8 cellular contexts compared by ENCODE assay signal in genomic region chr19:55516878-55517620, GRCh38. TPM values are rescaled to one million over a fixed set of nuclear protein-coding genes. Genes with fewer than 3 reads are reported as not detected.
DNase-seq lines count a peak whose midpoint lies in the region; FAIRE-seq and TF ChIP-seq lines count a peak whose summit lies in the region.

No MANE protein-coding gene starts in this region.

- POLR2A ChIA-PET in RWPE1 (lab: Yijun Ruan, JAX; ENCODE audit: low non-redundant PET): interaction anchor here (0.5 kb wide), 1 partner anchor 107 kb away, joined by 4 read pairs; the partner anchor contains the start of gene ZNF784

- peak overlapping the region; percentile 49 for H3K4me3 ChIP-seq in fibroblast of the aortic adventitia (ENCODE audit: low read depth, low read length)

- H3K27me3 Mint-ChIP-seq in nephron progenitor cell (ENCODE audit: low read depth, poor library complexity): peaks cover 20% of the 10 kb centered on the region
- peaks cover 4% of the 10 kb centered on the region for H3K27me3 Mint-ChIP-seq in stimulated activated naive CD8-positive, alpha-beta T cell treated with anti-CD3 and anti-CD28 coated beads, Interleukin-15, Interleukin-2, amounts not matched to agents 100 ng/mL and 50 ng/mL, for 24 hours

- no peak for FAIRE-seq in H54 (lab: Jason Lieb, UNC)

- H3K27ac ChIP-seq in RWPE1: peak overlapping the region; percentile 73

- CTCF ChIA-PET in RWPE1 (lab: Yijun Ruan, JAX): interaction anchor here (0.6 to 1.0 kb wide), 7 partner anchors 15 to 117 kb away, joined by 3 to 6 read pairs (median 3); no protein-coding TSS in a partner anchor

- H3K36me3 Mint-ChIP-seq in nephron progenitor cell (ENCODE audit: low read depth): no peaks in the 10 kb centered on the region
- no peaks in the 10 kb centered on the region for H3K36me3 Mint-ChIP-seq in stimulated activated naive CD8-positive, alpha-beta T cell treated with anti-CD3 and anti-CD28 coated beads, Interleukin-15, Interleukin-2, amounts not matched to agents 100 ng/mL and 50 ng/mL, for 24 hours (ENCODE audit: low read depth)

- no peak for TF ChIP-seq POLR2A in H54 (IDR thresholded peaks at IDR 0.05; ENCODE audit: low read depth, low read length)

- peak overlapping the region; percentile 71 for H3K4me3 Mint-ChIP-seq in nephron progenitor cell
- H3K4me3 Mint-ChIP-seq in stimulated activated naive CD8-positive, alpha-beta T cell treated with anti-CD3 and anti-CD28 coated beads, Interleukin-15, Interleukin-2, amounts not matched to agents 100 ng/mL and 50 ng/mL, for 24 hours: peak overlapping the region; percentile 65

- TF ChIP-seq CTCF in RWPE1 (conservative IDR thresholded peaks at IDR 0.05; ENCODE audit: low read depth): peak; percentile 88
- peak; percentile 93 for TF ChIP-seq CTCF in fibroblast of the aortic adventitia (IDR thresholded peaks at IDR 0.05; ENCODE audit: insufficient read depth, low read length)
- peak; percentile 58 for TF ChIP-seq CTCF in nephron progenitor cell (IDR thresholded peaks at IDR 0.05)

- DNase-seq in ELF-1 (ENCODE audit: low read depth, low spot score) (peak; percentile 97), H54 (ENCODE audit: insufficient read length, low spot score) (peak; percentile 99), LoVo (ENCODE audit: low spot score) (peak; percentile 94), RWPE1 (ENCODE audit: low spot score) (peak; percentile 100), fibroblast of the aortic adventitia (ENCODE audit: low read depth) (peak; percentile 92), nephron progenitor cell (peak; percentile 93)
- peak; percentile 84 for DNase-seq in activated T-helper 9 cell treated with anti-CD3 and anti-CD28 coated beads, Interleukin-2, amount 50 U/mL, for 16 hours (ENCODE audit: low read depth)

- H3K27ac Mint-ChIP-seq in nephron progenitor cell: peak overlapping the region; percentile 88
- peak overlapping the region; percentile 37 for H3K27ac Mint-ChIP-seq in stimulated activated naive CD8-positive, alpha-beta T cell treated with anti-CD3 and anti-CD28 coated beads, Interleukin-15, Interleukin-2, amounts not matched to agents 100 ng/mL and 50 ng/mL, for 24 hours

- H3K9me3 Mint-ChIP-seq in nephron progenitor cell: no peaks in the 10 kb centered on the region
- H3K9me3 Mint-ChIP-seq in stimulated activated naive CD8-positive, alpha-beta T cell treated with anti-CD3 and anti-CD28 coated beads, Interleukin-15, Interleukin-2, amounts not matched to agents 100 ng/mL and 50 ng/mL, for 24 hours: no peaks in the 10 kb centered on the region

- H3K4me1 Mint-ChIP-seq in nephron progenitor cell: peaks cover 21% of the 10 kb centered on the region
- no peaks in the 10 kb centered on the region for H3K4me1 Mint-ChIP-seq in stimulated activated naive CD8-positive, alpha-beta T cell treated with anti-CD3 and anti-CD28 coated beads, Interleukin-15, Interleukin-2, amounts not matched to agents 100 ng/mL and 50 ng/mL, for 24 hours (ENCODE audit: low read depth)

RNA-seq across cellular contexts. Expression of gene SBK2, which starts 19.9 kb away (rescaled TPM):
- total RNA-seq in fibroblast of the aortic adventitia (ENCODE audit: low replicate concordance): not detected in 2 replicates

RNA-seq across cellular contexts. Expression of gene SBK3, which starts 28.3 kb away (rescaled TPM):
- total RNA-seq in fibroblast of the aortic adventitia (ENCODE audit: low replicate concordance): 0.25 TPM in 1 of 2 replicates, not detected in the other

RNA-seq across cellular contexts. Expression of gene SSC5D, which starts 28.8 kb away (rescaled TPM):
- total RNA-seq in fibroblast of the aortic adventitia (ENCODE audit: low replicate concordance): 10.7 and 18.7 TPM in 2 replicates

RNA-seq across cellular contexts. Expression of gene NAT14, which starts 32.1 kb away (rescaled TPM):
- total RNA-seq in fibroblast of the aortic adventitia (ENCODE audit: low replicate concordance): 8.3 and 17.5 TPM in 2 replicates

RNA-seq across cellular contexts. Expression of gene ZNF628, which starts 40.6 kb away (rescaled TPM):
- 0.33 and 3.8 TPM in 2 replicates for total RNA-seq in fibroblast of the aortic adventitia (ENCODE audit: low replicate concordance)

Comparison
In these comparisons a context has a peak if more than half of its experiments do, and no peak if none do; other contexts are left out.
1. Peak in every context shown above with its lines: DNase-seq, H3K4me3 ChIP-seq and H3K27ac ChIP-seq.